ENCODE assay signal across 1 cellular context in the genomic region with DNA sequence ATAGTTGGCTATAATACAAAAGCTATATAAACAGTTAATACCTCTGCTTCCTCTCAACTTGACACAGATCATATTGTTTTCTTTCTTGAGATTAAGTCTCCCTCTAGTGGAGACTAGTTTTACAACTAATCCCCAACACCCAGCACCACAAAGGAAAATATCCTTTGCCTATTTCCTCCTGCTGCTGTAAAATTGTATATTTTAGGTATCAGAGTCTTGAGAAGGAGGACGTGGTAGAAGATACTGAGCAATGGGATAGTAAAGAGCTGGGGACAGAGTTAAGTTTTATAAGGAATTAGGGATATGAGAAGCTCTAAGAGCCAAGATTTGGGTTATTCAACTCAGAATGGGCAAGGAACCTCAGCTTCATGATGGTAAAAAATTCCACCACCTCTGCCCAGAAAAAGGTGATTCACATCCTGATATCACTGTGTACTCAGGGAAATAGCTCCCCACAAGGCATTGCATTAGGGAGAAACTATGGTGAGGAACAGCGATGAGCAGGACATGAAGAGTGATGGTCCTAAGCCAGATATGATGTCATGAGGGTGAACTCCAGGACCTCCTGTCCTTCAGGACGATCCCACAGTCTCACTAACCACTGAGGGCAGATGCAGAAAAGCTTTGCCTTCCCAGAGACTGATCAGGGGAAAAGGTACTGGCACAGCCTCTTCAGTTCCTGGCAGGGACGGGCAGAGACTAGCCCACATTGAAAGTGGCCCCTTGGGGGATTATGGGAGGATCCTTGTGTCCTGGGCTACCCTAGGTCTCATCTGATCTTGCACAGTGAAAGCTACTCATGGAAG.
A peak's percentile ranks its signal among the peaks of the same experiment; 100 is the strongest.
TF ChIP-seq lines count a peak whose summit lies in the region.

No MANE protein-coding gene starts in this region.

TF ChIP-seq in endothelial cell of umbilical vein, 7 proteins besides CTCF, POLR2A, EP300 and RAD21:
- TF ChIP-seq JUN (IDR thresholded peaks at IDR 0.05; ENCODE audit: borderline replicate concordance, insufficient read depth, insufficient read length, low read depth) = peak; percentile 28
- TF ChIP-seq, protein P1, sequence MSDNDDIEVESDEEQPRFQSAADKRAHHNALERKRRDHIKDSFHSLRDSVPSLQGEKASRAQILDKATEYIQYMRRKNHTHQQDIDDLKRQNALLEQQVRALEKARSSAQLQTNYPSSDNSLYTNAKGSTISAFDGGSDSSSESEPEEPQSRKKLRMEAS (IDR thresholded peaks at IDR 0.05; ENCODE audit: insufficient read depth, insufficient read length) = no peak
TF ChIP-seq in endothelial cell of umbilical vein: peak in this region for 1.
